In the genomic region with DNA sequence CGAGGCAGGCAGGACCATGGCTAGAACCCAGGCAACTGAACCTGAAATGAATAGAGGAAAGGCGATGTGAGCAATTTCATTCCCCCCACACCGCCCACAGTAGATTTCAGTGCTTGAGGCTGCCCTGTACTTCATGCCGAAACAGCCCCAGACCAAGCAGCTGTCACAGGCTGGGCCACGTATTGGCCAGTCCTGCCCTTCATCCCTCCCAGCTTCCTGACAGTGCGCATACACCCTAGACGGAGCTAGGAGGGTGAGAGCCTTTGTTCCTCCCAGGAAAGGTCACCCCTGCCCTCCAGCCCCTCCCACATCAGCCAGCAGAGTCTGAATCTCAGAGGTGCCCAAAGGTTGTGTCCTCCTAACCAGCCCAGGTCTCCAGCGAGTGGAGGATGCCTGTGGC, we compare ENCODE assay signal across 24 cellular contexts.
A peak's percentile ranks its signal among the peaks of the same experiment; 100 is the strongest.
DNase-seq lines count a peak whose midpoint lies in the region; ATAC-seq and TF ChIP-seq lines count a peak whose summit lies in the region.
"Had no signal": no experiment of that assay in that cellular context is flagged by ENCODE, and none has a peak within 500 bp of the region (broad histone marks: within the 10 kb centered on the region; RNA-seq: fewer than 3 reads in every experiment).

No MANE protein-coding gene starts in this region.

- H3K9me3 ChIP-seq in BLaER1, result no peaks in the 10 kb centered on the region
- H3K9me3 ChIP-seq in right atrium auricular region, result no peaks in the 10 kb centered on the region
- H3K9me3 ChIP-seq: HAP-1 had no signal

- H3K36me3 ChIP-seq in BLaER1 (peaks cover 84% of the 10 kb centered on the region), H7 (replicated peaks; ENCODE audit: control insufficient read depth, insufficient read depth, low read length) (no peaks in the 10 kb centered on the region; the same call in 1 of the 2 replicates), right atrium auricular region (peaks cover 37% of the 10 kb centered on the region)
- H3K36me3 ChIP-seq: HAP-1 had no signal

- H3K4me1 ChIP-seq in BLaER1, result peaks cover 95% of the 10 kb centered on the region
- H3K4me1 ChIP-seq in right atrium auricular region, result peaks cover 0 to 77% of the 10 kb centered on the region in 2 donors
- H3K4me1 ChIP-seq: HAP-1 had no signal

- DNase-seq in H7, result peak; percentile 71
- no peak for DNase-seq in glutamatergic neuron
- DNase-seq in right atrium auricular region (ENCODE audit: low spot score), result no peak
- no peak for DNase-seq in CD14-positive monocyte (ENCODE audit: low spot score)
- DNase-seq in NCI-H2171 treated with DMSO at 0.1 percent for 48 hours (lab: John Stamatoyannopoulos, UW), result no peak
- no peak for DNase-seq in activated CD4-positive, alpha-beta T cell treated with anti-CD3 and anti-CD28 coated beads for 1 hour
- DNase-seq: C1 segment of cervical spinal cord; Calu3; CD8-positive, alpha-beta T cell; GF-D8; HFFc6; KBM-7; MV-4-11; NCI-H1105; NCI-H1436 treated with DMSO at 0.1 percent for 48 hours; NCI-H187 treated with DMSO at 0.1 percent for 48 hours; NCI-H524; NCI-H82; NK-92 treated with Interleukin-12 subunit alpha and Interleukin-12 subunit beta, amount 100 ng/mL, for 24 hours; PC-9; SHP77 treated with DMSO at 0.1 percent for 48 hours had no signal

- H3K4me1 Mint-ChIP-seq in glutamatergic neuron (ENCODE audit: low read depth, unreplicated experiment), result peaks cover 52% of the 10 kb centered on the region
- no peaks in the 10 kb centered on the region for H3K4me1 Mint-ChIP-seq in CD14-positive monocyte

- intact Hi-C loops in CD14-positive monocyte (cut with micrococcal nuclease), result no loop called here

- H3K27ac ChIP-seq in BLaER1 (peak overlapping the region; percentile 70), right atrium auricular region (peak overlapping the region; percentile 79 to 83)
- H3K27ac ChIP-seq: PC-9 had no signal

- peaks cover 98% of the 10 kb centered on the region for H4K20me1 ChIP-seq in BLaER1

- peaks cover 33% of the 10 kb centered on the region for H3K9me3 Mint-ChIP-seq in glutamatergic neuron (ENCODE audit: unreplicated experiment)
- no peaks in the 10 kb centered on the region for H3K9me3 Mint-ChIP-seq in CD14-positive monocyte
- H3K9me3 Mint-ChIP-seq: CD8-positive, alpha-beta T cell; HFFc6 had no signal

- TF ChIP-seq CTCF in glutamatergic neuron (IDR thresholded peaks at IDR 0.05; ENCODE audit: partially characterized antibody, unreplicated experiment), result no peak
- no peak for TF ChIP-seq CTCF in right atrium auricular region (IDR thresholded peaks at IDR 0.05)
- no peak for TF ChIP-seq CTCF in CD14-positive monocyte (IDR thresholded peaks at IDR 0.05)

- peaks cover 18% of the 10 kb centered on the region for H3K27me3 Mint-ChIP-seq in glutamatergic neuron (ENCODE audit: unreplicated experiment)
- peaks cover 0 to 5% (median 0%) of the 10 kb centered on the region in 3 donors for H3K27me3 Mint-ChIP-seq in CD14-positive monocyte (ENCODE audit: low read depth in 3 of 3)

- peak overlapping the region; percentile 80 for H3K4me2 ChIP-seq in BLaER1
- H3K4me2 ChIP-seq: PC-9 had no signal

- ATAC-seq in GM19467 (IDR thresholded peaks at IDR 0.05; ENCODE audit: unreplicated experiment), result no peak
- ATAC-seq: CD8-positive, alpha-beta T cell had no signal

- H3K4me3 Mint-ChIP-seq in glutamatergic neuron (ENCODE audit: unreplicated experiment) (no peak overlapping the region), CD14-positive monocyte (no peak overlapping the region)
- H3K4me3 Mint-ChIP-seq: CD8-positive, alpha-beta T cell; HFFc6 had no signal

- H3K4me3 ChIP-seq in BLaER1 (no peak overlapping the region), H7 (ENCODE audit: insufficient read depth, low read depth, low read length) (no peak overlapping the region), right atrium auricular region (no peak overlapping the region)
- H3K4me3 ChIP-seq: HAP-1, PC-9 had no signal

- H3K27ac Mint-ChIP-seq in glutamatergic neuron (ENCODE audit: unreplicated experiment) (peak overlapping the region; percentile 9), CD14-positive monocyte (no peak overlapping the region)
- H3K27ac Mint-ChIP-seq: CD8-positive, alpha-beta T cell had no signal

- peak overlapping the region; percentile 39 for H3K9ac ChIP-seq in BLaER1

- H3K36me3 Mint-ChIP-seq in glutamatergic neuron (ENCODE audit: unreplicated experiment) (peaks cover 4% of the 10 kb centered on the region), CD14-positive monocyte (peaks cover 62 to 81% of the 10 kb centered on the region in 2 donors)

- H3K27me3 ChIP-seq in BLaER1, result no peaks in the 10 kb centered on the region
- no peaks in the 10 kb centered on the region for H3K27me3 ChIP-seq in H7 (ENCODE audit: control insufficient read depth, insufficient read depth, low read length)
- H3K27me3 ChIP-seq in right atrium auricular region, result no peaks in the 10 kb centered on the region
